Comparison of ENCODE assay signal across 10 cellular contexts in the genomic region with DNA sequence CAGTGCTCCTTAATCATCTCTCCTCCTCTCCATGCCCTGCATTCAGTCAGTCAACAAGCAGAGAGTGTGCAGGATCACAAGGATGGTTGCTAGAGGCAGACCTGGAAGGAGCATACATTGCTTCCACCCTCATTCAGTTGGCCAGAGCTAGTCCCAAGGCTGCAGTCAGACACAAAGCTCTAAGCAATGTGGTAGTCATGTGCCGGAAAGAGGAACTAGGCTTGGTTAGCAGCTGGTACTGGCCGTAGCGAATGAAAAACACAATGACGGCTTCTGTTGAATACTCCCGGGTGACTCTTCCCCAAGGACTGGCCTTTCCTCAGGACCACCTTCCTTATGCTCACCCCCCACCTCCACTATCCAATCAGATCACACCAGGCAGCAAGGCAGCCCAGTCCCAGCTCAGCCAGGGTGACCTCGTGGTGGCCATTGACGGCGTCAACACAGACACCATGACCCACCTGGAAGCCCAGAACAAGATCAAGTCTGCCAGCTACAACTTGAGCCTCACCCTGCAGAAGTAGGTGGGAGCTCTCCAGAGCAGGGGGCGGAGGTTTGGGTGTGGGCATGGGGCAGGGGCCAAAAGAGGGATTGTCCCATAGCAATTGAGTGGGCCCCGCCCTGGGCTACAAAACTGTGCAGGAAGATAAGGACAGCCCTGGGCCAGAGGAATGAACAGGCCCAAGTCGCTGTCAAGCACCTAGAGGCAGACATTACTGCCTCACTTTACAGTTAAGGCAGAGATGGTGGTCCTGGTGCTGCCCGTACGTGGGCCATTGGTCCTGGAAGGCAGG.
DNase-seq lines count a peak whose midpoint lies in the region; ATAC-seq and TF ChIP-seq lines count a peak whose summit lies in the region.
"Had no signal": no experiment of that assay in that cellular context is flagged by ENCODE, and none has a peak within 500 bp of the region (broad histone marks: within the 10 kb centered on the region; RNA-seq: fewer than 3 reads in every experiment).

No MANE protein-coding gene starts in this region.

- H3K4me3 ChIP-seq in coronary artery (no peak overlapping the region), stomach smooth muscle (ENCODE audit: low read length in 2 of 2) (no peak overlapping the region)
- H3K4me3 ChIP-seq: SJSA1 had no signal

- H3K4me1 ChIP-seq in stomach smooth muscle (ENCODE audit: control insufficient read depth, insufficient read depth, low read length) = peaks cover 83% of the 10 kb centered on the region
- H3K4me1 ChIP-seq: SJSA1 had no signal

- no peak overlapping the region for H3K9ac ChIP-seq in stomach smooth muscle (ENCODE audit: low read length in 2 of 2)

- no peaks in the 10 kb centered on the region for H3K27me3 ChIP-seq in stomach smooth muscle (ENCODE audit: control insufficient read depth in 1 of 2, insufficient read depth in 2 of 2, low read length in 2 of 2)
- H3K27me3 ChIP-seq: SJSA1 had no signal

- no peak for TF ChIP-seq CTCF in coronary artery (IDR thresholded peaks at IDR 0.05)

- no peaks in the 10 kb centered on the region for H3K9me3 ChIP-seq in stomach smooth muscle (ENCODE audit: control insufficient read depth in 2 of 2, low read length in 2 of 2)
- H3K9me3 ChIP-seq: SJSA1 had no signal

- ATAC-seq in GM19397 (IDR thresholded peaks at IDR 0.05; ENCODE audit: unreplicated experiment) (peak; percentile 48), HG03378 (IDR thresholded peaks at IDR 0.05; ENCODE audit: unreplicated experiment) (peak; percentile 52), HG03025 (IDR thresholded peaks at IDR 0.05; ENCODE audit: low FRiP score, unreplicated experiment) (no peak)

- H3K27ac ChIP-seq in coronary artery (peak overlapping the region; percentile 77 to 95), stomach smooth muscle (ENCODE audit: low read length) (peak overlapping the region; percentile 74)
- H3K27ac ChIP-seq: SJSA1 had no signal

- DNase-seq in coronary artery (ENCODE audit: low spot score) = no peak
- no peak for DNase-seq in NCI-H1105 (lab: John Stamatoyannopoulos, UW)
- no peak for DNase-seq in DMS79 (lab: John Stamatoyannopoulos, UW)
- DNase-seq: activated CD4-positive, alpha-beta T cell treated with anti-CD3 and anti-CD28 coated beads, Interleukin-2, amount 50 U/mL, for 48 hours; NCI-H226 had no signal

- H3K36me3 ChIP-seq in stomach smooth muscle (ENCODE audit: control insufficient read depth in 2 of 2, insufficient read depth in 2 of 2, low read length in 2 of 2) = peaks cover 8 to 15% of the 10 kb centered on the region in 2 donors
- H3K36me3 ChIP-seq: SJSA1 had no signal
